ENCODE assay signal across 12 cellular contexts in genomic region chr13:53137777-53138176, GRCh38.
DNase-seq lines count a peak whose midpoint lies in the region; ATAC-seq and TF ChIP-seq lines count a peak whose summit lies in the region.
"Had no signal": no experiment of that assay in that cellular context is flagged by ENCODE, and none has a peak within 500 bp of the region (broad histone marks: within the 10 kb centered on the region; RNA-seq: fewer than 3 reads in every experiment).

No MANE protein-coding gene starts in this region.

- no peaks in the 10 kb centered on the region for H4K20me1 ChIP-seq in IMR-90 (ENCODE audit: insufficient read depth, low read length)

- H2BK5ac ChIP-seq in IMR-90 (ENCODE audit: low read depth, low read length, poor library complexity, severe bottlenecking), result peak overlapping the region; percentile 86

- no CpG with 5 or more reads among the region's 1 CpG for WGBS in IMR-90 (ENCODE audit: extremely low coverage in 2 of 2, insufficient read length in 1 of 2), 2 experiments
- 45% methylated on average over 1 of the region's 1 CpG for WGBS in esophagus muscularis mucosa
- WGBS in ovary, 3 donors, result 45 to 61% (median 49%) methylated on average over 1 of the region's 1 CpG

- CTCF ChIA-PET in IMR-90 (lab: Yijun Ruan, JAX), result interaction anchor here (1.6 kb wide), 1 partner anchor 14 kb away, joined by 6 read pairs; no protein-coding TSS in a partner anchor

- TF ChIP-seq RAD21 in IMR-90 (IDR thresholded peaks at IDR 0.05; ENCODE audit: low read length), result no peak

- no peak for TF ChIP-seq CTCF in AG09319 (IDR thresholded peaks at IDR 0.05; ENCODE audit: low read depth, low read length)
- TF ChIP-seq CTCF in IMR-90 (conservative IDR thresholded peaks at IDR 0.05; ENCODE audit: low read depth, low read length), result no peak
- no peak for TF ChIP-seq CTCF in esophagus muscularis mucosa (IDR thresholded peaks at IDR 0.05)
- TF ChIP-seq CTCF in ovary (IDR thresholded peaks at IDR 0.05), result no peak

- peak overlapping the region; percentile 87; the same call in 1 of the 2 replicates for H3K4ac ChIP-seq in IMR-90 (ENCODE audit: low read depth, low read length)

- intact Hi-C loops in IMR-90 (cut with micrococcal nuclease), result no loop called here
- intact Hi-C loops in esophagus muscularis mucosa (cut with DNase I), result no loop called here
- intact Hi-C loops in ovary (cut with DNase I), result no loop called here

- H3K27ac ChIP-seq in IMR-90 (ENCODE audit: insufficient read depth, low read length) (no peak overlapping the region), esophagus muscularis mucosa (replicated peaks in 1 of 4) (peak overlapping the region in 3 of 4 donors; percentile 15 to 58 (median 57)), ovary (no peak overlapping the region)
- H3K27ac ChIP-seq: SJCRH30 had no signal

- H3K27me3 ChIP-seq in IMR-90 (ENCODE audit: control insufficient read depth, insufficient read depth, low read length) (no peaks in the 10 kb centered on the region), esophagus muscularis mucosa (peaks cover 0 to 20% (median 0%) of the 10 kb centered on the region in 4 donors), ovary (no peaks in the 10 kb centered on the region)

- H3K9me1 ChIP-seq in IMR-90 (ENCODE audit: insufficient read depth, low read length), result no peaks in the 10 kb centered on the region

- H2BK120ac ChIP-seq in IMR-90 (ENCODE audit: low read depth, low read length), result peak overlapping the region; percentile 64; the same call in 1 of the 2 replicates

- no peak overlapping the region for H4K91ac ChIP-seq in IMR-90 (ENCODE audit: insufficient read depth, low read depth, low read length)

- H2AK9ac ChIP-seq in IMR-90 (replicated peaks; ENCODE audit: low read depth, low read length, poor library complexity), result no peak overlapping the region

- no peak overlapping the region for H4K5ac ChIP-seq in IMR-90 (ENCODE audit: low read depth, low read length)

- no peak overlapping the region for H3K23ac ChIP-seq in IMR-90 (ENCODE audit: low read depth, low read length)

- no peak overlapping the region for H2AK5ac ChIP-seq in IMR-90 (ENCODE audit: low read depth, low read length)

- H3K4me1 ChIP-seq in IMR-90 (ENCODE audit: control insufficient read depth, insufficient read depth, low read length), result 0 out of 2 replicates have a peak, but pooled peaks cover 4% of the 10 kb centered on the region
- peaks cover 0 to 6% (median 0%) of the 10 kb centered on the region in 4 donors for H3K4me1 ChIP-seq in esophagus muscularis mucosa
- H3K4me1 ChIP-seq in ovary (ENCODE audit: insufficient read depth), result no peaks in the 10 kb centered on the region
- H3K4me1 ChIP-seq: SJCRH30 had no signal

- H3K18ac ChIP-seq in IMR-90 (ENCODE audit: low read depth, low read length), result no peak overlapping the region

- H3K36me3 ChIP-seq in IMR-90 (ENCODE audit: control insufficient read depth, insufficient read depth, low read length), result no peaks in the 10 kb centered on the region
- no peaks in the 10 kb centered on the region for H3K36me3 ChIP-seq in esophagus muscularis mucosa
- no peaks in the 10 kb centered on the region for H3K36me3 ChIP-seq in ovary
- H3K36me3 ChIP-seq: SJCRH30 had no signal

- no peak for TF ChIP-seq EP300 in esophagus muscularis mucosa (IDR thresholded peaks at IDR 0.05)
- peak; percentile 36 for TF ChIP-seq EP300 in ovary (IDR thresholded peaks at IDR 0.05)

- H3K4me3 ChIP-seq in IMR-90 (ENCODE audit: insufficient read depth, low read depth, low read length) (no peak overlapping the region), esophagus muscularis mucosa (no peak overlapping the region), ovary (no peak overlapping the region)
- H3K4me3 ChIP-seq: SJCRH30 had no signal

- H2BK15ac ChIP-seq in IMR-90 (ENCODE audit: low read depth, low read length), result no peak overlapping the region

- H3K56ac ChIP-seq in IMR-90 (ENCODE audit: extremely low read depth, insufficient read depth, low read length), result no peak overlapping the region

- H2AFZ ChIP-seq in IMR-90 (replicated peaks; ENCODE audit: low read length, poor library complexity), result no peak overlapping the region

- dilution Hi-C loops in IMR-90 (cut with HindIII; ENCODE audit: low sequenced_read_pairs, unreplicated experiment), result no loop called here

- H3K4me2 ChIP-seq in IMR-90 (ENCODE audit: low read depth, low read length), result peak overlapping the region; percentile 62; the same call in 1 of the 2 replicates

- H3K14ac ChIP-seq in IMR-90 (replicated peaks; ENCODE audit: low read depth, low read length), result no peak overlapping the region

- H3K9me3 ChIP-seq in IMR-90 (ENCODE audit: control insufficient read depth, insufficient read depth, low read length) (peaks cover 2% of the 10 kb centered on the region; the same call in 1 of the 2 replicates), esophagus muscularis mucosa (no peaks in the 10 kb centered on the region), ovary (no peaks in the 10 kb centered on the region)
- H3K9me3 ChIP-seq: SJCRH30 had no signal

- TF ChIP-seq POLR2A in IMR-90 (IDR thresholded peaks at IDR 0.05; ENCODE audit: low read depth, low read length) (no peak), esophagus muscularis mucosa (IDR thresholded peaks at IDR 0.05; ENCODE audit: low read depth) (no peak), ovary (IDR thresholded peaks at IDR 0.05) (no peak)

- no TSS peak for BruUV-seq in IMR-90 (replicated peaks; lab: Mats Ljungman, UMichigan)

- peak overlapping the region; percentile 84; the same call in 1 of the 2 replicates for H2BK20ac ChIP-seq in IMR-90 (ENCODE audit: low read depth, low read length)

- DNase-seq in AG09319 (ENCODE audit: extremely low read depth, low read depth) (peak; percentile 77), IMR-90 (peak; percentile 86), esophagus muscularis mucosa (ENCODE audit: extremely low spot score) (no peak), ovary (peak in 1 of 5 donors; percentile 39), HCEC 1CT (no peak), germinal center (ENCODE audit: low spot score) (no peak)
- DNase-seq: MM.1S, NCI-H510A had no signal

- POLR2A ChIA-PET in IMR-90 (lab: Charles Lee; ENCODE audit: unreplicated experiment), result no interaction called here

- in situ Hi-C loops in IMR-90 (cut with MboI; ENCODE audit: low sequenced_read_pairs), result loop anchor here (25.0 kb wide), 1 partner anchor 525 kb away; no protein-coding TSS in a partner anchor

- H3K79me1 ChIP-seq in IMR-90 (ENCODE audit: low read depth in 1 of 2, low read length in 2 of 2), result no peaks in the 10 kb centered on the region

- peak; percentile 57 for ATAC-seq in IMR-90 (ENCODE audit: low read depth)
- no peak for ATAC-seq in HG03565 (IDR thresholded peaks at IDR 0.05; ENCODE audit: unreplicated experiment)
- ATAC-seq in GM19395 (IDR thresholded peaks at IDR 0.05; ENCODE audit: unreplicated experiment), result no peak
- ATAC-seq: activated T-helper 17 cell treated with anti-CD3 and anti-CD28 coated beads, Interleukin-2, amount 50 U/mL, for 72 hours had no signal

- H3K9ac ChIP-seq in IMR-90 (ENCODE audit: low read depth, low read length), result no peak overlapping the region

- H4K8ac ChIP-seq in IMR-90 (ENCODE audit: low read depth in 2 of 2, low read length in 2 of 2), result no peak overlapping the region

TF ChIP-seq in IMR-90, 13 proteins besides CTCF, POLR2A, EP300 and RAD21:
- no peak for TF ChIP-seq MAZ (IDR thresholded peaks at IDR 0.05; ENCODE audit: borderline replicate concordance, low read depth, low read length)
- no peak for TF ChIP-seq SMC3 (IDR thresholded peaks at IDR 0.05; ENCODE audit: low read depth, low read length)
- no peak for TF ChIP-seq NFE2L2 (IDR thresholded peaks at IDR 0.05; ENCODE audit: low read depth, low read length)
- TF ChIP-seq ELK1 (IDR thresholded peaks at IDR 0.05; ENCODE audit: borderline replicate concordance, low read depth, low read length), result no peak
- TF ChIP-seq CEBPB (IDR thresholded peaks at IDR 0.05; ENCODE audit: low read depth, low read length), result peak; percentile 97
- TF ChIP-seq BHLHE40 (IDR thresholded peaks at IDR 0.05; ENCODE audit: low read depth, low read length), result peak; percentile 9; the same call in 1 of the 2 replicates
- TF ChIP-seq MXI1 (IDR thresholded peaks at IDR 0.05; ENCODE audit: borderline replicate concordance, low read depth, low read length), result no peak
- TF ChIP-seq RCOR1 (IDR thresholded peaks at IDR 0.05; ENCODE audit: insufficient replicate concordance, low read length), result no peak
- TF ChIP-seq, protein P1, sequence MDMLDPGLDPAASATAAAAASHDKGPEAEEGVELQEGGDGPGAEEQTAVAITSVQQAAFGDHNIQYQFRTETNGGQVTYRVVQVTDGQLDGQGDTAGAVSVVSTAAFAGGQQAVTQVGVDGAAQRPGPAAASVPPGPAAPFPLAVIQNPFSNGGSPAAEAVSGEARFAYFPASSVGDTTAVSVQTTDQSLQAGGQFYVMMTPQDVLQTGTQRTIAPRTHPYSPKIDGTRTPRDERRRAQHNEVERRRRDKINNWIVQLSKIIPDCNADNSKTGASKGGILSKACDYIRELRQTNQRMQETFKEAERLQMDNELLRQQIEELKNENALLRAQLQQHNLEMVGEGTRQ (IDR thresholded peaks at IDR 0.05; ENCODE audit: low read depth, low read length), result no peak
TF ChIP-seq in IMR-90: peak in this region for 2.

Comparison
In these comparisons a context has a peak if more than half of its experiments do, and no peak if none do; other contexts are left out.
1. DNase-seq: peak in AG09319 (single experiment) and IMR-90 (single experiment); none in esophagus muscularis mucosa (single experiment), HCEC 1CT (single experiment) and germinal center (single experiment).
2. H3K27ac ChIP-seq: peak in esophagus muscularis mucosa (3 of 4); none in IMR-90 (single experiment) and ovary (0 of 2).